Comparison of ENCODE assay signal across 6 cellular contexts in genomic region chr7:99499356-99499712, GRCh38. TPM values are rescaled to one million over a fixed set of nuclear protein-coding genes. Genes with fewer than 3 reads are reported as not detected.
DNase-seq lines count a peak whose midpoint lies in the region; ATAC-seq, FAIRE-seq and TF ChIP-seq lines count a peak whose summit lies in the region.

No MANE protein-coding gene starts in this region.

- H3K4me1 ChIP-seq in BLaER1 treated with 17β-estradiol and CSF1 and Interleukin-3, amounts not matched to agents 10 nM and 100 nM, result peaks cover 21 to 32% (median 29%) of the 10 kb centered on the region in 10 experiments
- H3K4me1 ChIP-seq in K562 (replicated peaks in 1 of 2; ENCODE audit: control insufficient read depth in 2 of 2, insufficient read depth in 2 of 2, low read length in 2 of 2), result peaks cover 5 to 26% of the 10 kb centered on the region in 2 experiments; a peak in 3 of 5 replicates

- ATAC-seq in HG03139 (IDR thresholded peaks at IDR 0.05; ENCODE audit: unreplicated experiment), result peak; percentile 8
- ATAC-seq in K562, result no peak; the same call in 2 of the 3 replicates
- ATAC-seq in natural killer cell treated with Interleukin-12 subunit alpha and Interleukin-12 subunit beta and Interleukin-15 and Interleukin-18, amount 100 ng/mL, for 72 hours, result peak; percentile 58 to 70

- no peak for FAIRE-seq in K562 (lab: Jason Lieb, UNC)
- FAIRE-seq in D721Med (lab: Jason Lieb, UNC), result no peak

- peak overlapping the region; percentile 80 to 94 (median 92) for H3K27ac ChIP-seq in BLaER1 treated with 17β-estradiol and CSF1 and Interleukin-3, amounts not matched to agents 10 nM and 100 nM
- H3K27ac ChIP-seq in K562 (ENCODE audit: extremely low read depth, low read depth, low read length), result peak overlapping the region; percentile 87

- in situ Hi-C loops in K562 (cut with MboI), result no loop called here

- H3K27me3 ChIP-seq in BLaER1 treated with 17β-estradiol and CSF1 and Interleukin-3, amounts not matched to agents 10 nM and 100 nM, result no peaks in the 10 kb centered on the region
- no peaks in the 10 kb centered on the region for H3K27me3 ChIP-seq in K562 (ENCODE audit: control insufficient read depth in 2 of 2, insufficient read depth in 2 of 2, low read length in 2 of 2)

- DNase-seq in K562 (ENCODE audit: extremely low read depth in 1 of 4, low spot score in 3 of 4), result no peak
- DNase-seq in natural killer cell treated with Interleukin-12 subunit alpha and Interleukin-12 subunit beta and Interleukin-15 and Interleukin-18, amount 100 ng/mL, for 72 hours (ENCODE audit: low spot score), result no peak
- no peak for DNase-seq in UCSD-AML1 (lab: John Stamatoyannopoulos, UW; ENCODE audit: unreplicated experiment)
- no peak for DNase-seq in D721Med (ENCODE audit: insufficient read length, low spot score)

- H3K36me3 ChIP-seq in BLaER1 treated with 17β-estradiol and CSF1 and Interleukin-3, amounts not matched to agents 10 nM and 100 nM, result peaks cover 42 to 45% (median 44%) of the 10 kb centered on the region in 11 experiments
- H3K36me3 ChIP-seq in K562 (ENCODE audit: control insufficient read depth, insufficient read depth, low read length), result peaks cover 44% of the 10 kb centered on the region

- peak overlapping the region; percentile 90 to 100 (median 99) for H3K4me2 ChIP-seq in BLaER1 treated with 17β-estradiol and CSF1 and Interleukin-3, amounts not matched to agents 10 nM and 100 nM
- peak overlapping the region; percentile 93 for H3K4me2 ChIP-seq in K562 (ENCODE audit: insufficient read depth, low read length)

- peak overlapping the region; percentile 94 to 99 for H3K27ac Mint-ChIP-seq in natural killer cell treated with Interleukin-12 subunit alpha and Interleukin-12 subunit beta and Interleukin-15 and Interleukin-18, amount 100 ng/mL, for 72 hours

- no peak for TF ChIP-seq EP300 in K562 (IDR thresholded peaks at IDR 0.05; ENCODE audit: low read length)

- no peak for TF ChIP-seq RAD21 in K562 (CRISPR knock-in tag; conservative IDR thresholded peaks at IDR 0.05 in 1 of 2, IDR thresholded peaks at IDR 0.05 in 1 of 2)

- intact Hi-C loops in K562 (cut with micrococcal nuclease), result no loop called here

- no peaks in the 10 kb centered on the region for H3K27me3 Mint-ChIP-seq in natural killer cell treated with Interleukin-12 subunit alpha and Interleukin-12 subunit beta and Interleukin-15 and Interleukin-18, amount 100 ng/mL, for 72 hours

- peaks cover 25 to 32% (median 25%) of the 10 kb centered on the region in 11 experiments for H3K9me3 ChIP-seq in BLaER1 treated with 17β-estradiol and CSF1 and Interleukin-3, amounts not matched to agents 10 nM and 100 nM (replicated peaks in 1 of 11)
- peaks cover 12% of the 10 kb centered on the region for H3K9me3 ChIP-seq in K562 (replicated peaks; ENCODE audit: control insufficient read depth, insufficient read depth, low read depth, low read length)

- H3K36me3 Mint-ChIP-seq in natural killer cell treated with Interleukin-12 subunit alpha and Interleukin-12 subunit beta and Interleukin-15 and Interleukin-18, amount 100 ng/mL, for 72 hours, result peaks cover 17% of the 10 kb centered on the region

- H3K4me1 Mint-ChIP-seq in natural killer cell treated with Interleukin-12 subunit alpha and Interleukin-12 subunit beta and Interleukin-15 and Interleukin-18, amount 100 ng/mL, for 72 hours (ENCODE audit: low read depth in 2 of 2), result peaks cover 13 to 21% of the 10 kb centered on the region in 2 donors

- no peaks in the 10 kb centered on the region for H3K9me3 Mint-ChIP-seq in natural killer cell treated with Interleukin-12 subunit alpha and Interleukin-12 subunit beta and Interleukin-15 and Interleukin-18, amount 100 ng/mL, for 72 hours

- H3K4me3 ChIP-seq in BLaER1 treated with 17β-estradiol and CSF1 and Interleukin-3, amounts not matched to agents 10 nM and 100 nM, result peak overlapping the region; percentile 89 to 100 (median 92)
- H3K4me3 ChIP-seq in K562, result peak overlapping the region; percentile 97

- no peak for TF ChIP-seq CTCF in K562 (IDR thresholded peaks at IDR 0.05 in 2 of 3, conservative IDR thresholded peaks at IDR 0.05 in 1 of 3; ENCODE audit: insufficient read depth in 2 of 3, low read depth in 1 of 3, low read length in 3 of 3)
- no peak for TF ChIP-seq CTCF in D721Med (IDR thresholded peaks at IDR 0.05; ENCODE audit: insufficient read depth, missing control alignments)

- H3K9me1 ChIP-seq in K562 (ENCODE audit: control insufficient read depth, insufficient read depth, low read length), result peaks cover 3% of the 10 kb centered on the region

- CTCF ChIA-PET in K562 (lab: Yijun Ruan, JAX; ENCODE audit: low intra/inter-chr PET ratio), result interaction anchor here (0.7 kb wide), 1 partner anchor 336 kb away, joined by 3 read pairs; no protein-coding TSS in a partner anchor

- WGBS in K562 (ENCODE audit: insufficient coverage, low coverage, missing lambda C conversion rate), result 0% methylated on average over 14 of the region's 14 CpGs

- peak overlapping the region; percentile 87 for H2AFZ ChIP-seq in K562 (ENCODE audit: low read depth, low read length)

- no TSS peak for BruUV-seq in K562 (replicated peaks; lab: Mats Ljungman, UMichigan)

- peak overlapping the region; percentile 84 to 94 (median 91) for H3K9ac ChIP-seq in BLaER1 treated with 17β-estradiol and CSF1 and Interleukin-3, amounts not matched to agents 10 nM and 100 nM
- peak overlapping the region; percentile 84 to 99 for H3K9ac ChIP-seq in K562 (ENCODE audit: insufficient read depth in 1 of 2, low read depth in 2 of 2, low read length in 2 of 2)

- POLR2A ChIA-PET in K562 (lab: Yijun Ruan, JAX), result interaction anchor here (0.6 to 1.4 kb wide), 5 partner anchors 9 to 53 kb away, joined by 3 to 8 read pairs (median 4); partner anchors contain the start of gene FAM200A

- peaks cover 16 to 38% (median 29%) of the 10 kb centered on the region in 11 experiments; a peak in 21 of 22 replicates for H4K20me1 ChIP-seq in BLaER1 treated with 17β-estradiol and CSF1 and Interleukin-3, amounts not matched to agents 10 nM and 100 nM
- peaks cover 20% of the 10 kb centered on the region for H4K20me1 ChIP-seq in K562 (replicated peaks; ENCODE audit: control insufficient read depth, insufficient read depth, low read length)

- peaks cover 50% of the 10 kb centered on the region for H3K79me2 ChIP-seq in K562 (ENCODE audit: control insufficient read depth, insufficient read depth, low read length)

- H3K4me3 Mint-ChIP-seq in natural killer cell treated with Interleukin-12 subunit alpha and Interleukin-12 subunit beta and Interleukin-15 and Interleukin-18, amount 100 ng/mL, for 72 hours, result peak overlapping the region; percentile 96

- no peak for TF ChIP-seq POLR2A in K562 (conservative IDR thresholded peaks at IDR 0.05)

RNA-seq across cellular contexts. Expression of gene ZNF394, which starts 0.7 kb away (rescaled TPM):
- total RNA-seq in K562 (2011; cell fraction: chromatin; rRNA removed; ENCODE audit: low replicate concordance), result 106 and 122 TPM in 2 replicates
- total RNA-seq in K562 (2011; cell fraction: nucleolus; rRNA removed), result 76.9 and 77.9 TPM in 2 replicates
- 80.1 and 95.3 TPM in 2 replicates for total RNA-seq in K562 (2011; cell fraction: nucleoplasm; rRNA removed)
- total RNA-seq in K562 (2014; rRNA removed) (24.2 and 25.6 TPM in 2 replicates), K562 (2014; rRNA removed; fragmentation: Illumina TruSeq; extraction: Trizol) (31.4 and 32.2 TPM in 2 replicates), K562 (2015; rRNA removed; fragmentation: Illumina TruSeq; extraction: Trizol) (28.1 and 28.9 TPM in 2 replicates), K562 (2021) (25.5 and 27.8 TPM in 2 replicates)
- polyA plus RNA-seq in K562 (2011; rRNA removed) (11.7 and 17.7 TPM in 2 replicates), K562 (2014; fragmentation: Illumina TruSeq; extraction: Trizol) (23.7 and 25.5 TPM in 2 replicates), K562 (2014; fragmentation: Nextera tagmentation; extraction: Ambion mirVana) (1 to 10 TPM; 2.9 to 4.0 TPM), K562 (2014; rRNA removed) (20.2 and 23.5 TPM in 2 replicates)
- 12.6 and 14.8 TPM in 2 replicates for polyA plus RNA-seq in K562 (2011; cell fraction: cytosol; rRNA removed)
- 14.0 and 14.8 TPM in 2 replicates for polyA plus RNA-seq in K562 (2011; cell fraction: nucleus; rRNA removed)
- polyA plus RNA-seq in K562 (2012), result 19.1 and 20.0 TPM in 2 replicates
- 29.6 and 33.5 TPM in 2 replicates for polyA minus RNA-seq in K562 (2011; rRNA and poly(A)+ RNA removed)
- polyA minus RNA-seq in K562 (2011; cell fraction: cytosol; rRNA and poly(A)+ RNA removed), result 12.2 and 22.6 TPM in 2 replicates
- polyA minus RNA-seq in K562 (2011; cell fraction: nucleus; rRNA and poly(A)+ RNA removed), result 14.9 and 16.7 TPM in 2 replicates
- total RNA-seq in natural killer cell treated with Interleukin-12 subunit alpha and Interleukin-12 subunit beta and Interleukin-15 and Interleukin-18, amount 100 ng/mL, for 72 hours, result 10 to 100 TPM; 62.0 to 70.5 TPM

RNA-seq across cellular contexts. Expression of gene ZKSCAN5, which starts 5.1 kb away (rescaled TPM):
- 35.9 and 48.1 TPM in 2 replicates for total RNA-seq in K562 (2011; cell fraction: chromatin; rRNA removed; ENCODE audit: low replicate concordance)
- total RNA-seq in K562 (2011; cell fraction: nucleolus; rRNA removed), result 26.8 TPM in 2 replicates
- total RNA-seq in K562 (2011; cell fraction: nucleoplasm; rRNA removed), result 28.6 and 31.7 TPM in 2 replicates
- total RNA-seq in K562 (2014; rRNA removed) (14.4 and 15.4 TPM in 2 replicates), K562 (2014; rRNA removed; fragmentation: Illumina TruSeq; extraction: Trizol) (18.8 and 19.0 TPM in 2 replicates), K562 (2015; rRNA removed; fragmentation: Illumina TruSeq; extraction: Trizol) (17.5 and 17.9 TPM in 2 replicates), K562 (2021) (14.3 and 15.4 TPM in 2 replicates)
- polyA plus RNA-seq in K562 (2011; rRNA removed) (10.9 and 15.0 TPM in 2 replicates), K562 (2014; fragmentation: Illumina TruSeq; extraction: Trizol) (14.4 and 15.7 TPM in 2 replicates), K562 (2014; fragmentation: Nextera tagmentation; extraction: Ambion mirVana) (1 to 10 TPM; 4.2 to 8.8 TPM), K562 (2014; rRNA removed) (9.5 and 10.3 TPM in 2 replicates)
- polyA plus RNA-seq in K562 (2011; cell fraction: cytosol; rRNA removed), result 5.8 and 6.9 TPM in 2 replicates
- polyA plus RNA-seq in K562 (2011; cell fraction: nucleus; rRNA removed), result 9.0 and 10.9 TPM in 2 replicates
- 10.0 and 11.0 TPM in 2 replicates for polyA plus RNA-seq in K562 (2012)
- polyA minus RNA-seq in K562 (2011; rRNA and poly(A)+ RNA removed), result 31.5 and 37.9 TPM in 2 replicates
- 12.6 and 15.7 TPM in 2 replicates for polyA minus RNA-seq in K562 (2011; cell fraction: cytosol; rRNA and poly(A)+ RNA removed)
- polyA minus RNA-seq in K562 (2011; cell fraction: nucleus; rRNA and poly(A)+ RNA removed), result 8.8 and 13.1 TPM in 2 replicates
- total RNA-seq in natural killer cell treated with Interleukin-12 subunit alpha and Interleukin-12 subunit beta and Interleukin-15 and Interleukin-18, amount 100 ng/mL, for 72 hours, result 10 to 100 TPM; 11.5 to 13.3 TPM

RNA-seq across cellular contexts. Expression of gene ZNF789, which starts 26.6 kb away (rescaled TPM):
- 137 and 181 TPM in 2 replicates for total RNA-seq in K562 (2011; cell fraction: chromatin; rRNA removed; ENCODE audit: low replicate concordance)
- total RNA-seq in K562 (2011; cell fraction: nucleolus; rRNA removed), result 98.2 and 99.9 TPM in 2 replicates
- 161 and 237 TPM in 2 replicates for total RNA-seq in K562 (2011; cell fraction: nucleoplasm; rRNA removed)
- total RNA-seq in K562 (2014; rRNA removed), result 16.4 and 19.6 TPM in 2 replicates
- total RNA-seq in K562 (2014; rRNA removed; fragmentation: Illumina TruSeq; extraction: Trizol), result 30.7 and 32.3 TPM in 2 replicates
- 23.0 and 24.8 TPM in 2 replicates for total RNA-seq in K562 (2015; rRNA removed; fragmentation: Illumina TruSeq; extraction: Trizol)
- 22.1 and 22.8 TPM in 2 replicates for total RNA-seq in K562 (2021)
- 46.2 and 57.0 TPM in 2 replicates for polyA plus RNA-seq in K562 (2011; rRNA removed)
- polyA plus RNA-seq in K562 (2011; cell fraction: cytosol; rRNA removed), result 15.9 and 26.5 TPM in 2 replicates
- 75.3 and 93.3 TPM in 2 replicates for polyA plus RNA-seq in K562 (2011; cell fraction: nucleus; rRNA removed)
- 17.2 and 38.0 TPM in 2 replicates for polyA plus RNA-seq in K562 (2012)
- 28.1 and 29.1 TPM in 2 replicates for polyA plus RNA-seq in K562 (2014; fragmentation: Illumina TruSeq; extraction: Trizol)
- polyA plus RNA-seq in K562 (2014; fragmentation: Nextera tagmentation; extraction: Ambion mirVana), result 1 to 10 TPM; 6.1 to 7.4 TPM
- polyA plus RNA-seq in K562 (2014; rRNA removed), result 34.8 and 40.2 TPM in 2 replicates
- 21.5 and 27.8 TPM in 2 replicates for polyA minus RNA-seq in K562 (2011; rRNA and poly(A)+ RNA removed)
- 13.0 and 13.5 TPM in 2 replicates for polyA minus RNA-seq in K562 (2011; cell fraction: cytosol; rRNA and poly(A)+ RNA removed)
- 25.7 and 27.0 TPM in 2 replicates for polyA minus RNA-seq in K562 (2011; cell fraction: nucleus; rRNA and poly(A)+ RNA removed)
- 10 to 100 TPM; 15.3 to 38.5 TPM for total RNA-seq in natural killer cell treated with Interleukin-12 subunit alpha and Interleukin-12 subunit beta and Interleukin-15 and Interleukin-18, amount 100 ng/mL, for 72 hours

RNA-seq across cellular contexts. Expression of gene ATP5MF, which starts 33.4 kb away (rescaled TPM):
- 199 and 200 TPM in 2 replicates for total RNA-seq in K562 (2011; cell fraction: chromatin; rRNA removed; ENCODE audit: low replicate concordance)
- 227 and 265 TPM in 2 replicates for total RNA-seq in K562 (2011; cell fraction: nucleolus; rRNA removed)
- total RNA-seq in K562 (2011; cell fraction: nucleoplasm; rRNA removed), result 307 and 337 TPM in 2 replicates
- total RNA-seq in K562 (2014; rRNA removed), result 1,647 and 1,953 TPM in 2 replicates
- 2,182 and 2,228 TPM in 2 replicates for total RNA-seq in K562 (2014; rRNA removed; fragmentation: Illumina TruSeq; extraction: Trizol)
- 2,335 and 2,592 TPM in 2 replicates for total RNA-seq in K562 (2015; rRNA removed; fragmentation: Illumina TruSeq; extraction: Trizol)
- 949 and 959 TPM in 2 replicates for total RNA-seq in K562 (2021)
- 1,154 and 1,475 TPM in 2 replicates for polyA plus RNA-seq in K562 (2011; rRNA removed)
- polyA plus RNA-seq in K562 (2011; cell fraction: cytosol; rRNA removed), result 4,298 and 5,093 TPM in 2 replicates
- polyA plus RNA-seq in K562 (2011; cell fraction: nucleus; rRNA removed), result 459 and 582 TPM in 2 replicates
- polyA plus RNA-seq in K562 (2012), result 1,640 and 4,263 TPM in 2 replicates
- 2,809 and 3,010 TPM in 2 replicates for polyA plus RNA-seq in K562 (2014; fragmentation: Illumina TruSeq; extraction: Trizol)
- polyA plus RNA-seq in K562 (2014; fragmentation: Nextera tagmentation; extraction: Ambion mirVana), result 1,000 to 10,000 TPM; 4,986 to 5,374 TPM
- polyA plus RNA-seq in K562 (2014; rRNA removed), result 2,215 and 2,237 TPM in 2 replicates
- 447 and 659 TPM in 2 replicates for polyA minus RNA-seq in K562 (2011; rRNA and poly(A)+ RNA removed)
- polyA minus RNA-seq in K562 (2011; cell fraction: cytosol; rRNA and poly(A)+ RNA removed), result 332 and 417 TPM in 2 replicates
- polyA minus RNA-seq in K562 (2011; cell fraction: nucleus; rRNA and poly(A)+ RNA removed), result 50.5 and 91.3 TPM in 2 replicates
- total RNA-seq in natural killer cell treated with Interleukin-12 subunit alpha and Interleukin-12 subunit beta and Interleukin-15 and Interleukin-18, amount 100 ng/mL, for 72 hours, result 100 to 1,000 TPM; 167 to 319 TPM

RNA-seq across cellular contexts. Expression of gene FAM200A, which starts 52.6 kb away (rescaled TPM):
- total RNA-seq in K562 (2011; cell fraction: chromatin; rRNA removed; ENCODE audit: low replicate concordance), result 6.9 and 16.6 TPM in 2 replicates
- total RNA-seq in K562 (2011; cell fraction: nucleolus; rRNA removed), result 7.0 and 9.2 TPM in 2 replicates
- 5.3 and 6.7 TPM in 2 replicates for total RNA-seq in K562 (2011; cell fraction: nucleoplasm; rRNA removed)
- total RNA-seq in K562 (2014; rRNA removed) (6.3 and 6.4 TPM in 2 replicates), K562 (2014; rRNA removed; fragmentation: Illumina TruSeq; extraction: Trizol) (8.3 and 10.2 TPM in 2 replicates), K562 (2015; rRNA removed; fragmentation: Illumina TruSeq; extraction: Trizol) (9.4 and 10.0 TPM in 2 replicates), K562 (2021) (6.3 and 7.0 TPM in 2 replicates)
- polyA plus RNA-seq in K562 (2011; rRNA removed) (6.8 and 11.2 TPM in 2 replicates), K562 (2014; fragmentation: Illumina TruSeq; extraction: Trizol) (10.3 and 11.3 TPM in 2 replicates), K562 (2014; fragmentation: Nextera tagmentation; extraction: Ambion mirVana) (1 to 10 TPM; 3.3 to 4.3 TPM), K562 (2014; rRNA removed) (7.9 and 9.0 TPM in 2 replicates)
- polyA plus RNA-seq in K562 (2011; cell fraction: cytosol; rRNA removed), result 3.9 and 4.3 TPM in 2 replicates
- 2.0 and 2.3 TPM in 2 replicates for polyA plus RNA-seq in K562 (2011; cell fraction: nucleus; rRNA removed)
- 5.5 and 5.8 TPM in 2 replicates for polyA plus RNA-seq in K562 (2012)
- 7.5 and 8.0 TPM in 2 replicates for polyA minus RNA-seq in K562 (2011; rRNA and poly(A)+ RNA removed)
- 3.4 and 4.9 TPM in 2 replicates for polyA minus RNA-seq in K562 (2011; cell fraction: cytosol; rRNA and poly(A)+ RNA removed)
- polyA minus RNA-seq in K562 (2011; cell fraction: nucleus; rRNA and poly(A)+ RNA removed), result 5.3 and 6.8 TPM in 2 replicates
- 1 to 10 TPM; 2.7 to 4.3 TPM for total RNA-seq in natural killer cell treated with Interleukin-12 subunit alpha and Interleukin-12 subunit beta and Interleukin-15 and Interleukin-18, amount 100 ng/mL, for 72 hours
